ENCODE assay signal across 10 cellular contexts in genomic region chr16:35562919-35563318, GRCh38.
"Had no signal": no experiment of that assay in that cellular context is flagged by ENCODE, and none has a peak within 500 bp of the region (broad histone marks: within the 10 kb centered on the region; RNA-seq: fewer than 3 reads in every experiment).

No MANE protein-coding gene starts in this region.

- H3K4me3 ChIP-seq: GM23248, HAP-1 had no signal

- H3K36me3 ChIP-seq: HAP-1 had no signal

- DNase-seq: GM23248, GOT3, H7, HFFc6, KBM-7 had no signal

- H3K4me1 ChIP-seq: HAP-1 had no signal

- H3K9me3 ChIP-seq: HAP-1 had no signal

- H3K4me1 Mint-ChIP-seq: IgD-negative memory B cell had no signal

- H3K27ac Mint-ChIP-seq: HFFc6, IgD-negative memory B cell had no signal

- H3K27ac ChIP-seq: GM23248, HL-60 had no signal

- H3K9ac ChIP-seq: GM23248 had no signal

- ATAC-seq: HCT116, HepG2 had no signal

- H3K27me3 Mint-ChIP-seq: IgD-negative memory B cell had no signal

- H2AFZ ChIP-seq: GM23248 had no signal

- FAIRE-seq: HepG2 had no signal

- H3K4me3 Mint-ChIP-seq: HFFc6, IgD-negative memory B cell had no signal
